29 cellular contexts compared by ENCODE assay signal in genomic region chr16:79887541-79888540, GRCh38.
"Had no signal": no experiment of that assay in that cellular context is flagged by ENCODE, and none has a peak within 500 bp of the region (broad histone marks: within the 10 kb centered on the region; RNA-seq: fewer than 3 reads in every experiment).

No MANE protein-coding gene starts in this region.

- H3K36me3 ChIP-seq: brain microvascular endothelial cell, cardiac muscle cell had no signal

- H3K4me3 ChIP-seq: cardiac muscle cell had no signal

- DNase-seq: activated CD4-positive, alpha-beta T cell treated with anti-CD3 and anti-CD28 coated beads, Interleukin-2, amount 10 ng/mL, durations not matched to agents 24 days and 14 days; activated CD4-positive, alpha-beta T cell treated with anti-CD3 and anti-CD28 coated beads, Interleukin-2, amount 50 U/mL, for 4 hours; activated CD8-positive, alpha-beta T cell treated with anti-CD3 and anti-CD28 coated beads for 36 hours; activated effector memory CD4-positive, alpha-beta T cell treated with anti-CD3 and anti-CD28 coated beads, Interleukin-2, amount 50 U/mL, for 16 hours; activated naive CD4-positive, alpha-beta T cell; activated naive CD4-positive, alpha-beta T cell treated with anti-CD3 and anti-CD28 coated beads, Interleukin-2, amount 50 U/mL, for 16 hours; activated naive CD8-positive, alpha-beta T cell treated with anti-CD3 and anti-CD28 coated beads for 36 hours; activated T-cell treated with anti-CD3 and anti-CD28 coated beads, Interleukin-2, amount 50 U/mL, for 1 hour; activated T-cell treated with anti-CD3 and anti-CD28 coated beads, Interleukin-2, amount 50 U/mL, for 72 hours; amniotic stem cell; aorta; brain microvascular endothelial cell; Karpas-422; KBM-7; MM.1S; MV-4-11; NCI-H1092; NCI-H1436; NCI-H1694; NCI-H1930; NCI-H2081 treated with DMSO at 0.1 percent for 48 hours; NCI-H226; NCI-H446 treated with DMSO at 0.1 percent for 48 hours; NCI-H524; Right ventricle myocardium superior; SW 1271; T1000 had no signal

- H3K9me3 Mint-ChIP-seq: activated CD8-positive, alpha-beta T cell treated with anti-CD3 and anti-CD28 coated beads for 36 hours; activated naive CD8-positive, alpha-beta T cell treated with anti-CD3 and anti-CD28 coated beads for 36 hours; activated T-cell treated with anti-CD3 and anti-CD28 coated beads, Interleukin-2, amount 50 U/mL, for 72 hours; activated T-helper 17 cell treated with anti-CD3 and anti-CD28 coated beads, Interleukin-2, amount 50 U/mL, for 72 hours had no signal

- ATAC-seq: activated CD8-positive, alpha-beta T cell treated with anti-CD3 and anti-CD28 coated beads for 36 hours; activated T-cell treated with anti-CD3 and anti-CD28 coated beads, Interleukin-2, amount 50 U/mL, for 72 hours; activated T-helper 17 cell treated with anti-CD3 and anti-CD28 coated beads, Interleukin-2, amount 50 U/mL, for 72 hours had no signal

- H3K4me1 Mint-ChIP-seq: activated CD4-positive, alpha-beta T cell treated with anti-CD3 and anti-CD28 coated beads, Interleukin-2, amount 10 ng/mL, durations not matched to agents 24 days and 14 days; activated naive CD8-positive, alpha-beta T cell treated with anti-CD3 and anti-CD28 coated beads for 36 hours; activated T-helper 17 cell treated with anti-CD3 and anti-CD28 coated beads, Interleukin-2, amount 50 U/mL, for 72 hours had no signal

- H3K27me3 ChIP-seq: brain microvascular endothelial cell had no signal

- H3K27ac Mint-ChIP-seq: activated CD4-positive, alpha-beta T cell treated with anti-CD3 and anti-CD28 coated beads, Interleukin-2, amount 10 ng/mL, durations not matched to agents 24 days and 14 days; activated CD8-positive, alpha-beta T cell treated with anti-CD3 and anti-CD28 coated beads for 36 hours; activated naive CD8-positive, alpha-beta T cell treated with anti-CD3 and anti-CD28 coated beads for 36 hours; activated T-cell treated with anti-CD3 and anti-CD28 coated beads, Interleukin-2, amount 50 U/mL, for 72 hours; activated T-helper 17 cell treated with anti-CD3 and anti-CD28 coated beads, Interleukin-2, amount 50 U/mL, for 72 hours had no signal

- H3K36me3 Mint-ChIP-seq: activated naive CD8-positive, alpha-beta T cell treated with anti-CD3 and anti-CD28 coated beads for 36 hours had no signal

- H3K27me3 Mint-ChIP-seq: activated CD4-positive, alpha-beta T cell treated with anti-CD3 and anti-CD28 coated beads, Interleukin-2, amount 10 ng/mL, durations not matched to agents 24 days and 14 days; activated CD8-positive, alpha-beta T cell treated with anti-CD3 and anti-CD28 coated beads for 36 hours; activated naive CD8-positive, alpha-beta T cell treated with anti-CD3 and anti-CD28 coated beads for 36 hours; activated T-helper 17 cell treated with anti-CD3 and anti-CD28 coated beads, Interleukin-2, amount 50 U/mL, for 72 hours had no signal

- H3K27ac ChIP-seq: brain microvascular endothelial cell, cardiac muscle cell had no signal

- H3K4me3 Mint-ChIP-seq: activated CD4-positive, alpha-beta T cell treated with anti-CD3 and anti-CD28 coated beads, Interleukin-2, amount 10 ng/mL, durations not matched to agents 24 days and 14 days; activated CD8-positive, alpha-beta T cell treated with anti-CD3 and anti-CD28 coated beads for 36 hours; activated naive CD8-positive, alpha-beta T cell treated with anti-CD3 and anti-CD28 coated beads for 36 hours; activated T-cell treated with anti-CD3 and anti-CD28 coated beads, Interleukin-2, amount 50 U/mL, for 72 hours; activated T-helper 17 cell treated with anti-CD3 and anti-CD28 coated beads, Interleukin-2, amount 50 U/mL, for 72 hours had no signal
